19 cellular contexts compared by ENCODE assay signal in the genomic region with DNA sequence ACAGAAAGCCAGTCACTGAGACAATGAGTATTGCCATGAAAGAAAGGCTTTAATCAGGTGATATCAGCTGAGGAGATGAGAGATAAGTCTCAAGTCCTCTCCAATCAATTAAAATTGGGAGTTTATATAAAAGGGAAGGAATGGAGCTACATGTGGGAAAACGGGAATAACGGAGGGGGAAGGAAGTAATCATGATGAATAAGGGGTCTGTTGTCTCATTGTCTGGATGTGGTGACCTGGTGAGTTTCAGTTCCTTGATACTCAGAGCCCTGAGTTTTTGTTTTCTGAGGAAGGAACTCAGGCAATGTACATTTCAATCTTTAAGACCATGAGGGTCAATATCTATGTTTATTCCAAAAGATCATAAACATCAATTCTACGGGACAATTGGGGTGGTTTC.
"Had no signal": no experiment of that assay in that cellular context is flagged by ENCODE, and none has a peak within 500 bp of the region (broad histone marks: within the 10 kb centered on the region; RNA-seq: fewer than 3 reads in every experiment).

No MANE protein-coding gene starts in this region.

- DNase-seq: cortex of kidney; effector memory CD8-positive, alpha-beta T cell; erythroblast; head of caudate nucleus; left ventricle myocardium superior; lower lobe of right lung; mesenchymal stem cell; mucosa of descending colon; naive B cell; stimulated activated CD4-positive, alpha-beta T cell treated with anti-CD3 and anti-CD28 coated beads, Interleukin-12 subunit alpha, Interleukin-12 subunit beta, amount 100 ng/mL, for 4 hours; stimulated activated CD4-positive, alpha-beta T cell treated with anti-CD3 and anti-CD28 coated beads, Interleukin-1b, Interleukin-23, amount 100 ng/mL, for 48 hours; stimulated activated CD4-positive, alpha-beta T cell treated with anti-CD3 and anti-CD28 coated beads, Interleukin-4, amount 100 ng/mL, for 1 hour; stimulated activated CD8-positive, alpha-beta memory T cell treated with anti-CD3 and anti-CD28 coated beads, Interleukin-4, amount 100 ng/mL, for 48 hours; stimulated activated naive CD4-positive, alpha-beta T cell; stimulated activated naive CD8-positive, alpha-beta T cell treated with anti-CD3 and anti-CD28 coated beads, Interleukin-15, amount 100 ng/mL, for 72 hours; transverse colon; upper lobe of right lung had no signal

- ATAC-seq: effector memory CD8-positive, alpha-beta T cell; left ventricle myocardium superior; lower lobe of right lung; mucosa of descending colon; natural killer cell treated with Interleukin-12 subunit alpha and Interleukin-12 subunit beta and Interleukin-15 and Interleukin-18, amount 100 ng/mL, for 72 hours; sciatic nerve; stimulated activated naive CD8-positive, alpha-beta T cell treated with anti-CD3 and anti-CD28 coated beads, Interleukin-15, amount 100 ng/mL, for 72 hours; upper lobe of right lung had no signal
